17 cellular contexts compared by ENCODE assay signal in the genomic region with DNA sequence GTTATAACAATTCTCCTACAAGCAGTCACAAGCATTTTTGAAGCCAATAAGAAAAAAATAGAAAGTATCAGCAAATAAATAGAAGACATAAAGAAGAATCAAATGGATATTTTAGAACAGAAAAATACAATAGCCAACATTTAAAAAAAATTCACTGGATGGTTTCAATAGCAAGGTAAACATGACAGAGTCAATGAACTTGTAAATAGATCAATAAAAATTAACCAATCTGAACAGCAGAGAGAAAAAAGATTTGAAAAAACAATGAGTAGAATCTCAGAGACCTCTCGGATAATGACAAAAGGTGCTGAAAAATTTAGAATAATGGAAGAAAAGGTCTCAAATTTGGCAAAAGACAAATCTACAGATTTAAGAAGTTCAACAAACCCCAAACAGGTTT. TPM values are rescaled to one million over a fixed set of nuclear protein-coding genes. Genes with fewer than 3 reads are reported as not detected.
DNase-seq lines count a peak whose midpoint lies in the region; ATAC-seq, FAIRE-seq and TF ChIP-seq lines count a peak whose summit lies in the region.
"Had no signal": no experiment of that assay in that cellular context is flagged by ENCODE, and none has a peak within 500 bp of the region (broad histone marks: within the 10 kb centered on the region; RNA-seq: fewer than 3 reads in every experiment).

No MANE protein-coding gene starts in this region.

- H3K4me1 ChIP-seq in Caco-2 = no peaks in the 10 kb centered on the region

- intact Hi-C loops in activated naive CD4-positive, alpha-beta T cell treated with anti-CD3 and anti-CD28 coated beads for 36 hours (cut with micrococcal nuclease) = no loop called here
- intact Hi-C loops in Caco-2 (cut with micrococcal nuclease; ENCODE audit: unreplicated experiment) = no loop called here

- H3K27me3 ChIP-seq in Caco-2 (replicated peaks; ENCODE audit: control insufficient read depth, insufficient read depth, low read length) = no peaks in the 10 kb centered on the region

- H3K4me3 ChIP-seq in Caco-2 (ENCODE audit: low read depth, low read length) = no peak overlapping the region
- H3K4me3 ChIP-seq: PC-9 had no signal

- peaks cover 11% of the 10 kb centered on the region for H3K9me3 Mint-ChIP-seq in activated naive CD4-positive, alpha-beta T cell treated with anti-CD3 and anti-CD28 coated beads for 36 hours
- peaks cover 11% of the 10 kb centered on the region for H3K9me3 Mint-ChIP-seq in activated naive CD4-positive, alpha-beta T cell treated with anti-CD3 and anti-CD28 coated beads, Interleukin-2, amount 10 ng/mL, durations not matched to agents 7 days and 5 days
- no peaks in the 10 kb centered on the region for H3K9me3 Mint-ChIP-seq in endothelial cell (ENCODE audit: unreplicated experiment)
- H3K9me3 Mint-ChIP-seq in naive B cell = peaks cover 0 to 34% (median 24%) of the 10 kb centered on the region in 7 donors
- H3K9me3 Mint-ChIP-seq in Caco-2 (ENCODE audit: unreplicated experiment) = peaks cover 9% of the 10 kb centered on the region

- no peaks in the 10 kb centered on the region for H3K9me3 ChIP-seq in Caco-2

- no peaks in the 10 kb centered on the region for H3K27me3 Mint-ChIP-seq in activated naive CD4-positive, alpha-beta T cell treated with anti-CD3 and anti-CD28 coated beads for 36 hours (ENCODE audit: low read depth)
- H3K27me3 Mint-ChIP-seq in activated naive CD4-positive, alpha-beta T cell treated with anti-CD3 and anti-CD28 coated beads, Interleukin-2, amount 10 ng/mL, durations not matched to agents 7 days and 5 days = no peaks in the 10 kb centered on the region
- H3K27me3 Mint-ChIP-seq in endothelial cell (ENCODE audit: unreplicated experiment) (peaks cover 10% of the 10 kb centered on the region), naive B cell (no peaks in the 10 kb centered on the region), Caco-2 (ENCODE audit: insufficient read depth, unreplicated experiment) (no peaks in the 10 kb centered on the region)

- DNase-seq in activated naive CD4-positive, alpha-beta T cell treated with anti-CD3 and anti-CD28 coated beads for 36 hours = no peak
- no peak for DNase-seq in activated naive CD4-positive, alpha-beta T cell treated with anti-CD3 and anti-CD28 coated beads, Interleukin-2, amount 10 ng/mL, durations not matched to agents 7 days and 5 days
- DNase-seq in endothelial cell (ENCODE audit: low spot score) (no peak), naive B cell (no peak), epidermal melanocyte (ENCODE audit: insufficient read length, low spot score) (no peak), Caco-2 (no peak)
- DNase-seq: 8988T, HFFc6, MM.1S, NCI-H1092 treated with DMSO at 0.1 percent for 48 hours, NCI-H2081 treated with DMSO at 0.1 percent for 48 hours, NCI-H524, PC-9 had no signal

- no peak for TF ChIP-seq CTCF in endothelial cell (IDR thresholded peaks at IDR 0.05; ENCODE audit: unreplicated experiment)
- TF ChIP-seq CTCF in Caco-2 (IDR thresholded peaks at IDR 0.05; ENCODE audit: insufficient read depth in 1 of 2, low read depth in 1 of 2, low read length in 1 of 2, severe bottlenecking in 1 of 2, unreplicated experiment in 1 of 2) = no peak

- CTCF ChIA-PET in activated naive CD4-positive, alpha-beta T cell treated with anti-CD3 and anti-CD28 coated beads for 36 hours (lab: Charles Lee) = interaction anchor here (0.6 kb wide), 1 partner anchor 628 kb away, joined by 3 read pairs; no protein-coding TSS in a partner anchor
- CTCF ChIA-PET in activated naive CD4-positive, alpha-beta T cell treated with anti-CD3 and anti-CD28 coated beads, Interleukin-2, amount 10 ng/mL, durations not matched to agents 7 days and 5 days (lab: Charles Lee) = no interaction called here
- CTCF ChIA-PET in Caco-2 (lab: Charles Lee) = no interaction called here

- POLR2A ChIA-PET in Caco-2 (lab: Charles Lee) = no interaction called here

- BruUV-seq in Caco-2 (replicated peaks; lab: Mats Ljungman, UMichigan) = no TSS peak

- FAIRE-seq in G401.6 (lab: Jason Lieb, UNC) = peak; percentile 13
- FAIRE-seq: GM19239, H54 had no signal

- H3K36me3 Mint-ChIP-seq in activated naive CD4-positive, alpha-beta T cell treated with anti-CD3 and anti-CD28 coated beads for 36 hours (ENCODE audit: low read depth) = peaks cover 24% of the 10 kb centered on the region
- H3K36me3 Mint-ChIP-seq in activated naive CD4-positive, alpha-beta T cell treated with anti-CD3 and anti-CD28 coated beads, Interleukin-2, amount 10 ng/mL, durations not matched to agents 7 days and 5 days = peaks cover 9% of the 10 kb centered on the region
- H3K36me3 Mint-ChIP-seq in endothelial cell (ENCODE audit: low read depth, unreplicated experiment) (peaks cover 24% of the 10 kb centered on the region), naive B cell (peaks cover 9 to 19% of the 10 kb centered on the region in 2 donors), Caco-2 (ENCODE audit: insufficient read depth, unreplicated experiment) (peaks cover 21% of the 10 kb centered on the region)

- peak overlapping the region; percentile 61 for H3K27ac Mint-ChIP-seq in activated naive CD4-positive, alpha-beta T cell treated with anti-CD3 and anti-CD28 coated beads for 36 hours
- no peak overlapping the region for H3K27ac Mint-ChIP-seq in activated naive CD4-positive, alpha-beta T cell treated with anti-CD3 and anti-CD28 coated beads, Interleukin-2, amount 10 ng/mL, durations not matched to agents 7 days and 5 days
- H3K27ac Mint-ChIP-seq in endothelial cell (ENCODE audit: unreplicated experiment) = peak overlapping the region; percentile 99
- peak overlapping the region in 5 of 6 donors; percentile 2 to 92 (median 43) for H3K27ac Mint-ChIP-seq in naive B cell
- no peak overlapping the region for H3K27ac Mint-ChIP-seq in Caco-2 (ENCODE audit: unreplicated experiment)
- H3K27ac Mint-ChIP-seq: HFFc6 had no signal

- no peaks in the 10 kb centered on the region; the same call in 1 of the 2 replicates for H3K36me3 ChIP-seq in Caco-2 (ENCODE audit: control insufficient read depth, insufficient read depth, low read length)

- ATAC-seq in naive B cell (ENCODE audit: low read depth in 2 of 2) (no peak), HG03520 (IDR thresholded peaks at IDR 0.05; ENCODE audit: unreplicated experiment) (no peak)

- H3K4me1 Mint-ChIP-seq in activated naive CD4-positive, alpha-beta T cell treated with anti-CD3 and anti-CD28 coated beads for 36 hours (ENCODE audit: low read depth) = peaks cover 14% of the 10 kb centered on the region
- H3K4me1 Mint-ChIP-seq in activated naive CD4-positive, alpha-beta T cell treated with anti-CD3 and anti-CD28 coated beads, Interleukin-2, amount 10 ng/mL, durations not matched to agents 7 days and 5 days = peaks cover 21% of the 10 kb centered on the region
- H3K4me1 Mint-ChIP-seq in endothelial cell (ENCODE audit: unreplicated experiment) (peaks cover 23% of the 10 kb centered on the region), naive B cell (peaks cover 10 to 28% (median 27%) of the 10 kb centered on the region in 3 donors), Caco-2 (ENCODE audit: low read depth, unreplicated experiment) (peaks cover 8% of the 10 kb centered on the region)

- no peak overlapping the region for H3K4me3 Mint-ChIP-seq in activated naive CD4-positive, alpha-beta T cell treated with anti-CD3 and anti-CD28 coated beads for 36 hours
- H3K4me3 Mint-ChIP-seq in activated naive CD4-positive, alpha-beta T cell treated with anti-CD3 and anti-CD28 coated beads, Interleukin-2, amount 10 ng/mL, durations not matched to agents 7 days and 5 days = no peak overlapping the region
- peak overlapping the region; percentile 6 for H3K4me3 Mint-ChIP-seq in endothelial cell (ENCODE audit: unreplicated experiment)
- no peak overlapping the region for H3K4me3 Mint-ChIP-seq in naive B cell
- H3K4me3 Mint-ChIP-seq in Caco-2 (ENCODE audit: unreplicated experiment) = no peak overlapping the region
- H3K4me3 Mint-ChIP-seq: HFFc6 had no signal

RNA-seq across cellular contexts. Expression of gene RAB33B, which starts 33.3 kb away (rescaled TPM):
- 1 to 10 TPM; 8.0 TPM for total RNA-seq in activated naive CD4-positive, alpha-beta T cell treated with anti-CD3 and anti-CD28 coated beads for 36 hours
- total RNA-seq in endothelial cell (ENCODE audit: unreplicated experiment) (11.4 TPM), Caco-2 (2022) (8.8 and 10.1 TPM in 2 replicates)
- polyA plus RNA-seq in naive B cell (ENCODE audit: low read depth in 6 of 6) = 10 to 100 TPM in 5 of 6 donors, 1 to 10 TPM in 1; 7.8 to 15.3 (median 12.8) TPM

Comparison
In these comparisons a context has a peak if more than half of its experiments do, and no peak if none do; other contexts are left out.
1. H3K27ac Mint-ChIP-seq: peak in activated naive CD4-positive, alpha-beta T cell treated with anti-CD3 and anti-CD28 coated beads for 36 hours (single experiment), endothelial cell (single experiment) and naive B cell (5 of 6); none in activated naive CD4-positive, alpha-beta T cell treated with anti-CD3 and anti-CD28 coated beads, Interleukin-2, amount 10 ng/mL, durations not matched to agents 7 days and 5 days (single experiment) and Caco-2 (single experiment).